ENCODE assay signal across 27 cellular contexts in genomic region chr15:36793205-36793604, GRCh38.
DNase-seq lines count a peak whose midpoint lies in the region; ATAC-seq, FAIRE-seq and TF ChIP-seq lines count a peak whose summit lies in the region.
"Had no signal": no experiment of that assay in that cellular context is flagged by ENCODE, and none has a peak within 500 bp of the region (broad histone marks: within the 10 kb centered on the region; RNA-seq: fewer than 3 reads in every experiment).

No MANE protein-coding gene starts in this region.

- TF ChIP-seq RAD21 in HepG2 (CRISPR knock-in tag; IDR thresholded peaks at IDR 0.05), result no peak

- H3K4me3 Mint-ChIP-seq in mesothelial cell of epicardium, result no peak overlapping the region
- H3K4me3 Mint-ChIP-seq: CD8-positive, alpha-beta T cell; H9; HFFc6 had no signal

- H3K36me3 ChIP-seq in right atrium auricular region (no peaks in the 10 kb centered on the region), endothelial cell of umbilical vein (ENCODE audit: control insufficient read depth in 2 of 2, extremely low read depth in 1 of 2, insufficient read depth in 2 of 2, low read length in 2 of 2) (no peaks in the 10 kb centered on the region), sigmoid colon (no peaks in the 10 kb centered on the region), colonic mucosa (no peaks in the 10 kb centered on the region), HepG2 (replicated peaks in 1 of 2; ENCODE audit: control insufficient read depth in 1 of 2, insufficient read depth in 2 of 2, low read length in 2 of 2) (no peaks in the 10 kb centered on the region)
- H3K36me3 ChIP-seq: BLaER1 treated with 17β-estradiol and CSF1 and Interleukin-3, amounts not matched to agents 10 nM and 100 nM; Peyer's patch; SJSA1 had no signal

- no peak for FAIRE-seq in endothelial cell of umbilical vein (lab: Jason Lieb, UNC)
- no peak for FAIRE-seq in HepG2 (lab: Jason Lieb, UNC)
- FAIRE-seq: GM12878 had no signal

- WGBS in sigmoid colon, 2 donors, result 90 to 92% methylated on average over 1 of the region's 1 CpG
- 86% methylated on average over 1 of the region's 1 CpG for WGBS in HepG2 (ENCODE audit: low lambda C conversion rate)

- H2AFZ ChIP-seq in endothelial cell of umbilical vein (ENCODE audit: low read depth, low read length) (peak overlapping the region; percentile 26), HepG2 (ENCODE audit: low read length) (no peak overlapping the region)
- H2AFZ ChIP-seq: GM23248 had no signal

- H3K27me3 ChIP-seq in right atrium auricular region (no peaks in the 10 kb centered on the region), endothelial cell of umbilical vein (ENCODE audit: control insufficient read depth in 2 of 2, insufficient read depth in 2 of 2, low read length in 2 of 2) (no peaks in the 10 kb centered on the region), sigmoid colon (no peaks in the 10 kb centered on the region), colonic mucosa (no peaks in the 10 kb centered on the region), HepG2 (ENCODE audit: control insufficient read depth in 1 of 2, insufficient read depth in 2 of 2, low read length in 2 of 2) (no peaks in the 10 kb centered on the region)
- H3K27me3 ChIP-seq: BLaER1 treated with 17β-estradiol and CSF1 and Interleukin-3, amounts not matched to agents 10 nM and 100 nM; Peyer's patch; SJSA1 had no signal

- CTCF ChIA-PET in endothelial cell of umbilical vein (lab: Charles Lee), result interaction anchor here (0.8 to 1.1 kb wide), 2 partner anchors 11 to 13 kb away, joined by 3 read pairs; no protein-coding TSS in a partner anchor
- CTCF ChIA-PET in HepG2 (lab: Yijun Ruan, JAX; ENCODE audit: low intra/inter-chr PET ratio, low total read pairs), result no interaction called here

- H3K36me3 Mint-ChIP-seq in mesothelial cell of epicardium, result peaks cover 31% of the 10 kb centered on the region

- no peak for TF ChIP-seq CTCF in right atrium auricular region (IDR thresholded peaks at IDR 0.05)
- TF ChIP-seq CTCF in endothelial cell of umbilical vein (IDR thresholded peaks at IDR 0.05; ENCODE audit: extremely low read depth in 1 of 2, insufficient read depth in 1 of 2, low read depth in 1 of 2, low read length in 2 of 2), result no peak
- TF ChIP-seq CTCF in mesothelial cell of epicardium (IDR thresholded peaks at IDR 0.05; ENCODE audit: unreplicated experiment), result no peak
- no peak for TF ChIP-seq CTCF in sigmoid colon (IDR thresholded peaks at IDR 0.05)
- no peak for TF ChIP-seq CTCF in colonic mucosa (IDR thresholded peaks at IDR 0.05)
- no peak for TF ChIP-seq CTCF in HepG2 (CRISPR knock-in tag; IDR thresholded peaks at IDR 0.05)

- no peak overlapping the region for H3K27ac ChIP-seq in right atrium auricular region
- H3K27ac ChIP-seq in endothelial cell of umbilical vein (ENCODE audit: insufficient read depth, low read depth, low read length), result no peak overlapping the region
- peak overlapping the region in 3 of 4 donors; percentile 42 to 62 (median 49) for H3K27ac ChIP-seq in sigmoid colon
- no peak overlapping the region for H3K27ac ChIP-seq in colonic mucosa
- H3K27ac ChIP-seq in HepG2 (ENCODE audit: extremely low read length, insufficient read depth, low read length), result no peak overlapping the region
- H3K27ac ChIP-seq: 22Rv1; BLaER1 treated with 17β-estradiol and CSF1 and Interleukin-3, amounts not matched to agents 10 nM and 100 nM; GM23248; SJSA1 had no signal

- BruUV-seq in endothelial cell of umbilical vein (replicated peaks; lab: Mats Ljungman, UMichigan), result no TSS peak
- BruUV-seq in HepG2 (replicated peaks; lab: Mats Ljungman, UMichigan), result no TSS peak

- no peaks in the 10 kb centered on the region for H3K9me3 ChIP-seq in right atrium auricular region
- H3K9me3 ChIP-seq in endothelial cell of umbilical vein (replicated peaks; ENCODE audit: control insufficient read depth, insufficient read depth, low read length), result no peaks in the 10 kb centered on the region
- H3K9me3 ChIP-seq in sigmoid colon, result no peaks in the 10 kb centered on the region
- no peaks in the 10 kb centered on the region for H3K9me3 ChIP-seq in colonic mucosa
- H3K9me3 ChIP-seq in HepG2 (ENCODE audit: low read length), result no peaks in the 10 kb centered on the region
- H3K9me3 ChIP-seq: BLaER1 treated with 17β-estradiol and CSF1 and Interleukin-3, amounts not matched to agents 10 nM and 100 nM; Peyer's patch; SJSA1 had no signal

- POLR2A ChIA-PET in endothelial cell of umbilical vein (lab: Charles Lee), result interaction anchor here (0.8 kb wide), 1 partner anchor 14 kb away, joined by 4 read pairs; no protein-coding TSS in a partner anchor
- POLR2A ChIA-PET in HepG2 (lab: Yijun Ruan, JAX), result no interaction called here

- no peaks in the 10 kb centered on the region for H4K20me1 ChIP-seq in endothelial cell of umbilical vein (replicated peaks; ENCODE audit: control insufficient read depth, extremely low read depth, insufficient read depth, low read length)
- H4K20me1 ChIP-seq in HepG2 (ENCODE audit: insufficient read depth, low read length), result no peaks in the 10 kb centered on the region
- H4K20me1 ChIP-seq: BLaER1 treated with 17β-estradiol and CSF1 and Interleukin-3, amounts not matched to agents 10 nM and 100 nM had no signal

- no peak for TF ChIP-seq POLR2A in endothelial cell of umbilical vein (IDR thresholded peaks at IDR 0.05; ENCODE audit: low read depth, low read length)
- TF ChIP-seq POLR2A in sigmoid colon (IDR thresholded peaks at IDR 0.05), result no peak
- no peak for TF ChIP-seq POLR2A in HepG2 (IDR thresholded peaks at IDR 0.05; ENCODE audit: insufficient read depth in 1 of 2, low read depth in 2 of 2, low read length in 2 of 2)

- H3K4me3 ChIP-seq in right atrium auricular region, result no peak overlapping the region
- no peak overlapping the region for H3K4me3 ChIP-seq in endothelial cell of umbilical vein (replicated peaks in 1 of 3; ENCODE audit: insufficient read depth in 1 of 3, low read depth in 1 of 3, low read length in 3 of 3)
- no peak overlapping the region for H3K4me3 ChIP-seq in sigmoid colon
- no peak overlapping the region for H3K4me3 ChIP-seq in colonic mucosa
- H3K4me3 ChIP-seq in HepG2 (replicated peaks in 1 of 3; ENCODE audit: insufficient read depth in 1 of 3, low read depth in 2 of 3, low read length in 3 of 3), result no peak overlapping the region
- H3K4me3 ChIP-seq: BLaER1 treated with 17β-estradiol and CSF1 and Interleukin-3, amounts not matched to agents 10 nM and 100 nM; GM12878; GM23248; Peyer's patch; SJSA1 had no signal

- H3K4me2 ChIP-seq in endothelial cell of umbilical vein (ENCODE audit: insufficient read depth, low read length), result peak overlapping the region; percentile 47
- no peak overlapping the region for H3K4me2 ChIP-seq in HepG2 (ENCODE audit: low read depth, low read length)
- H3K4me2 ChIP-seq: BLaER1 treated with 17β-estradiol and CSF1 and Interleukin-3, amounts not matched to agents 10 nM and 100 nM had no signal

- H3K79me2 ChIP-seq in endothelial cell of umbilical vein (ENCODE audit: control insufficient read depth, insufficient read depth, low read length), result no peaks in the 10 kb centered on the region
- no peaks in the 10 kb centered on the region for H3K79me2 ChIP-seq in HepG2 (ENCODE audit: insufficient read depth, low read length)

- DNase-seq in Right ventricle myocardium superior (no peak), right atrium auricular region (ENCODE audit: low spot score) (no peak), endothelial cell of umbilical vein (ENCODE audit: low read depth, low spot score) (no peak), mesothelial cell of epicardium (ENCODE audit: low spot score in 2 of 2, unreplicated experiment in 2 of 2) (no peak), sigmoid colon (no peak), NCI-H82 (lab: John Stamatoyannopoulos, UW) (no peak), colonic mucosa (no peak), HepG2 (ENCODE audit: low spot score) (no peak)
- DNase-seq: ACHN; CD8-positive, alpha-beta T cell; DND-41; GM23248; H9; HFFc6; KG1; NCI-H1092; NCI-H1436; NCI-H187 treated with DMSO at 0.1 percent for 48 hours; NCI-H2227 treated with DMSO at 0.1 percent for 48 hours; NCI-H510A; NCI-H748 treated with DMSO at 0.1 percent for 48 hours; NK-92 treated with Interleukin-12 subunit alpha and Interleukin-12 subunit beta, amount 100 ng/mL, for 24 hours; Peyer's patch had no signal

- H3K4me1 ChIP-seq in right atrium auricular region (no peaks in the 10 kb centered on the region), endothelial cell of umbilical vein (ENCODE audit: control insufficient read depth, extremely low read depth, insufficient read depth, low read length) (peaks cover 11% of the 10 kb centered on the region), sigmoid colon (peaks cover 0 to 45% (median 25%) of the 10 kb centered on the region in 4 donors), colonic mucosa (no peaks in the 10 kb centered on the region), HepG2 (ENCODE audit: insufficient read depth, low read length) (peaks cover 16% of the 10 kb centered on the region)
- H3K4me1 ChIP-seq: BLaER1 treated with 17β-estradiol and CSF1 and Interleukin-3, amounts not matched to agents 10 nM and 100 nM; Peyer's patch; SJSA1 had no signal

- TF ChIP-seq EP300 in sigmoid colon (IDR thresholded peaks at IDR 0.05) (no peak), HepG2 (IDR thresholded peaks at IDR 0.05; ENCODE audit: low read depth in 2 of 2, low read length in 2 of 2) (no peak), HepG2 (CRISPR knock-in tag; IDR thresholded peaks at IDR 0.05; ENCODE audit: borderline replicate concordance) (no peak)

- intact Hi-C loops in Right ventricle myocardium superior (cut with DNase I) (no loop called here), endothelial cell of umbilical vein (cut with micrococcal nuclease) (no loop called here), sigmoid colon (cut with DNase I) (no loop called here), colonic mucosa (cut with DNase I) (no loop called here), HepG2 (cut with micrococcal nuclease; ENCODE audit: unreplicated experiment) (no loop called here)

- in situ Hi-C loops in HepG2 (cut with HindIII; ENCODE audit: extremely low pct_ligation_motif_present, low pct_unique_long_range_greater_than_20kb), result no loop called here

- no peaks in the 10 kb centered on the region for H3K27me3 Mint-ChIP-seq in mesothelial cell of epicardium (ENCODE audit: low read depth)

- peaks cover 55% of the 10 kb centered on the region for H3K4me1 Mint-ChIP-seq in mesothelial cell of epicardium

- dilution Hi-C loops in endothelial cell of umbilical vein (cut with MboI; ENCODE audit: extremely low pct_ligation_motif_present, low sequenced_read_pairs), result no loop called here

- ATAC-seq in Right ventricle myocardium superior (ENCODE audit: poor library complexity) (peak; percentile 30), HepG2 (no peak)
- ATAC-seq: CD8-positive, alpha-beta T cell; GM12878 had no signal

- peaks cover 11% of the 10 kb centered on the region for H3K9me3 Mint-ChIP-seq in mesothelial cell of epicardium

- no peaks in the 10 kb centered on the region for H3K9me1 ChIP-seq in endothelial cell of umbilical vein (replicated peaks; ENCODE audit: control insufficient read depth, extremely low read depth, insufficient read depth, low read length)

- H3K9ac ChIP-seq in endothelial cell of umbilical vein (replicated peaks; ENCODE audit: extremely low read depth, insufficient read depth, low read length), result no peak overlapping the region
- H3K9ac ChIP-seq in colonic mucosa (ENCODE audit: low read depth in 2 of 2, low read length in 2 of 2), result no peak overlapping the region
- H3K9ac ChIP-seq in HepG2 (ENCODE audit: insufficient read depth, low read depth, low read length), result no peak overlapping the region
- H3K9ac ChIP-seq: BLaER1 treated with 17β-estradiol and CSF1 and Interleukin-3, amounts not matched to agents 10 nM and 100 nM; GM23248 had no signal

- peak overlapping the region; percentile 95 for H3K27ac Mint-ChIP-seq in mesothelial cell of epicardium
- H3K27ac Mint-ChIP-seq: CD8-positive, alpha-beta T cell; HFFc6 had no signal

Comparison
In these comparisons a context has a peak if more than half of its experiments do, and no peak if none do; other contexts are left out.
1. H3K27ac ChIP-seq: peak in sigmoid colon (3 of 4); none in right atrium auricular region (0 of 2), endothelial cell of umbilical vein (single experiment), colonic mucosa (single experiment) and HepG2 (single experiment).